In the genomic region with DNA sequence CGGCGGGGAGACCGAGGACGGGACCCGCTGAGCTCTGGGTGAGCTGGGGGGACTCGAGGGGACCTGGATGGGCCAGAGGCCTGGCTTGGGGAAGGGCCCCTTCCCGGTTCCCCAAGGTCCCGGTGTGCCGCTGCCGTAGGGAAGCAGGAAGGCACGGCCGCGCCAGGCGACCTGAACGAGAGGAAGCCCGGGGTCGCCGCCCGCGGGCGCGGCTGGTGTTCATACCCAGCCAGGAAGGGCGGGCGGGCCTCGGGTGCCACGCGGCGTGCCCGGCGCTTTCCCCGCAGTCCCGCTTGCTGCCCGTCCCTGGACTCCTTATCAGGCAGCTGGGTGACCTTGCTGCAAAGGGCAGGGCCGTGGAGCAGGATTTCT, we compare ENCODE assay signal across 8 cellular contexts. TPM values are rescaled to one million over a fixed set of nuclear protein-coding genes. Genes with fewer than 3 reads are reported as not detected.
DNase-seq lines count a peak whose midpoint lies in the region; ATAC-seq and TF ChIP-seq lines count a peak whose summit lies in the region.

No MANE protein-coding gene starts in this region.

- 1 to 20% (median 2%) methylated on average over 1 to 34 of the region's 34 CpGs for WGBS in adrenal gland, 4 donors
- 2% methylated on average over 34 of the region's 34 CpGs for WGBS in liver
- WGBS in thymus, result 5% methylated on average over 34 of the region's 34 CpGs

- no peak overlapping the region for H3K27ac Mint-ChIP-seq in osteocyte (ENCODE audit: unreplicated experiment)

- H3K9me3 ChIP-seq in HUES48 (ENCODE audit: control insufficient read depth, insufficient read depth, low read length) (no peaks in the 10 kb centered on the region), adrenal gland (replicated peaks in 1 of 3) (no peaks in the 10 kb centered on the region), liver (ENCODE audit: control insufficient read depth in 4 of 4, low read length in 3 of 4) (no peaks in the 10 kb centered on the region), thymus (ENCODE audit: control insufficient read depth) (no peaks in the 10 kb centered on the region)

- TF ChIP-seq RAD21 in liver (IDR thresholded peaks at IDR 0.05), result no peak

- TF ChIP-seq POLR2A in adrenal gland (IDR thresholded peaks at IDR 0.05), result no peak

- no peak for TF ChIP-seq CTCF in GM12864 (IDR thresholded peaks at IDR 0.05; ENCODE audit: low read depth, low read length, missing control alignments)
- TF ChIP-seq CTCF in adrenal gland (IDR thresholded peaks at IDR 0.05), result no peak
- no peak for TF ChIP-seq CTCF in liver (IDR thresholded peaks at IDR 0.05; ENCODE audit: low read depth, low read length, missing input control)
- TF ChIP-seq CTCF in osteocyte (IDR thresholded peaks at IDR 0.05), result no peak

- intact Hi-C loops in adrenal gland (cut with DNase I), result loop anchor here in 1 of 2 donors (5.0 kb wide), 1 partner anchor 34 kb away; no protein-coding TSS in a partner anchor

- DNase-seq in GM12864 (ENCODE audit: low read depth) (no peak), adrenal gland (peak in 6 of 7 donors; percentile 39 to 62 (median 56)), NCI-H2081 treated with DMSO at 0.1 percent for 48 hours (lab: John Stamatoyannopoulos, UW) (no peak), osteocyte (ENCODE audit: extremely low spot score, unreplicated experiment) (no peak)

- H3K36me3 Mint-ChIP-seq in osteocyte (ENCODE audit: unreplicated experiment), result peaks cover 3% of the 10 kb centered on the region

- H3K27ac ChIP-seq in HUES48 (ENCODE audit: low read depth, low read length), result no peak overlapping the region
- peak overlapping the region in 4 of 5 donors; percentile 34 to 78 (median 54) for H3K27ac ChIP-seq in adrenal gland
- no peak overlapping the region for H3K27ac ChIP-seq in liver (ENCODE audit: low read depth in 1 of 2, low read length in 2 of 2)
- peak overlapping the region; percentile 71 for H3K27ac ChIP-seq in thymus (ENCODE audit: low read depth)

- H3K36me3 ChIP-seq in HUES48 (ENCODE audit: control insufficient read depth, insufficient read depth, low read length) (no peaks in the 10 kb centered on the region), adrenal gland (replicated peaks in 1 of 2) (no peaks in the 10 kb centered on the region), liver (ENCODE audit: control insufficient read depth in 4 of 4, insufficient read depth in 3 of 4, low read depth in 1 of 4, low read length in 3 of 4) (no peaks in the 10 kb centered on the region), thymus (ENCODE audit: control insufficient read depth, insufficient read depth) (no peaks in the 10 kb centered on the region)

- H3K9ac ChIP-seq in HUES48 (ENCODE audit: low read depth, low read length) (no peak overlapping the region; the same call in 1 of the 2 replicates), liver (ENCODE audit: low read depth in 1 of 2, low read length in 2 of 2) (peak overlapping the region in 1 of 2 donors; percentile 45)

- H3K4me1 Mint-ChIP-seq in osteocyte (ENCODE audit: unreplicated experiment), result peaks cover 3% of the 10 kb centered on the region

- H3K9me3 Mint-ChIP-seq in osteocyte (ENCODE audit: unreplicated experiment), result no peaks in the 10 kb centered on the region

- H3K4me1 ChIP-seq in HUES48 (ENCODE audit: control insufficient read depth, insufficient read depth, low read length), result no peaks in the 10 kb centered on the region
- H3K4me1 ChIP-seq in adrenal gland (replicated peaks in 1 of 2), result peaks cover 7 to 13% of the 10 kb centered on the region in 2 donors
- H3K4me1 ChIP-seq in liver (ENCODE audit: control insufficient read depth in 4 of 4, insufficient read depth in 4 of 4, low read length in 3 of 4), result peaks cover 5 to 15% (median 10%) of the 10 kb centered on the region in 4 donors
- peaks cover 9% of the 10 kb centered on the region for H3K4me1 ChIP-seq in thymus (ENCODE audit: control insufficient read depth, insufficient read depth, low read length)

- no peak overlapping the region for H3K4me3 Mint-ChIP-seq in osteocyte (ENCODE audit: unreplicated experiment)

- no peaks in the 10 kb centered on the region for H3K27me3 Mint-ChIP-seq in osteocyte (ENCODE audit: unreplicated experiment)

- peak overlapping the region; percentile 32 for H3K4me3 ChIP-seq in GM12864 (ENCODE audit: low read depth, low read length)
- peak overlapping the region; percentile 60; the same call in 1 of the 2 replicates for H3K4me3 ChIP-seq in HUES48 (ENCODE audit: low read depth, low read length)
- H3K4me3 ChIP-seq in adrenal gland, result peak overlapping the region in 3 of 4 donors; percentile 26 to 60 (median 30)
- peak overlapping the region; percentile 35 to 67 (median 59) for H3K4me3 ChIP-seq in liver (ENCODE audit: low read depth in 1 of 3, low read length in 3 of 3)
- H3K4me3 ChIP-seq in thymus (ENCODE audit: low read length), result peak overlapping the region; percentile 63

- no peaks in the 10 kb centered on the region for H3K27me3 ChIP-seq in HUES48 (ENCODE audit: control insufficient read depth, insufficient read depth, low read length)
- no peaks in the 10 kb centered on the region for H3K27me3 ChIP-seq in adrenal gland
- H3K27me3 ChIP-seq in liver (ENCODE audit: control insufficient read depth in 4 of 4, insufficient read depth in 4 of 4, low read length in 3 of 4), result no peaks in the 10 kb centered on the region
- H3K27me3 ChIP-seq in thymus (ENCODE audit: control insufficient read depth, insufficient read depth), result peaks cover 5% of the 10 kb centered on the region

- ATAC-seq in HG02642 (IDR thresholded peaks at IDR 0.05; ENCODE audit: poor library complexity, unreplicated experiment), result no peak

TF ChIP-seq in liver, 16 proteins besides CTCF, POLR2A, EP300 and RAD21:
- TF ChIP-seq RXRA (IDR thresholded peaks at IDR 0.05), result no peak
- no peak for TF ChIP-seq SP1 (IDR thresholded peaks at IDR 0.05)
- TF ChIP-seq, protein P1, sequence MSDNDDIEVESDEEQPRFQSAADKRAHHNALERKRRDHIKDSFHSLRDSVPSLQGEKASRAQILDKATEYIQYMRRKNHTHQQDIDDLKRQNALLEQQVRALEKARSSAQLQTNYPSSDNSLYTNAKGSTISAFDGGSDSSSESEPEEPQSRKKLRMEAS (IDR thresholded peaks at IDR 0.05), result no peak
- TF ChIP-seq, protein P2, sequence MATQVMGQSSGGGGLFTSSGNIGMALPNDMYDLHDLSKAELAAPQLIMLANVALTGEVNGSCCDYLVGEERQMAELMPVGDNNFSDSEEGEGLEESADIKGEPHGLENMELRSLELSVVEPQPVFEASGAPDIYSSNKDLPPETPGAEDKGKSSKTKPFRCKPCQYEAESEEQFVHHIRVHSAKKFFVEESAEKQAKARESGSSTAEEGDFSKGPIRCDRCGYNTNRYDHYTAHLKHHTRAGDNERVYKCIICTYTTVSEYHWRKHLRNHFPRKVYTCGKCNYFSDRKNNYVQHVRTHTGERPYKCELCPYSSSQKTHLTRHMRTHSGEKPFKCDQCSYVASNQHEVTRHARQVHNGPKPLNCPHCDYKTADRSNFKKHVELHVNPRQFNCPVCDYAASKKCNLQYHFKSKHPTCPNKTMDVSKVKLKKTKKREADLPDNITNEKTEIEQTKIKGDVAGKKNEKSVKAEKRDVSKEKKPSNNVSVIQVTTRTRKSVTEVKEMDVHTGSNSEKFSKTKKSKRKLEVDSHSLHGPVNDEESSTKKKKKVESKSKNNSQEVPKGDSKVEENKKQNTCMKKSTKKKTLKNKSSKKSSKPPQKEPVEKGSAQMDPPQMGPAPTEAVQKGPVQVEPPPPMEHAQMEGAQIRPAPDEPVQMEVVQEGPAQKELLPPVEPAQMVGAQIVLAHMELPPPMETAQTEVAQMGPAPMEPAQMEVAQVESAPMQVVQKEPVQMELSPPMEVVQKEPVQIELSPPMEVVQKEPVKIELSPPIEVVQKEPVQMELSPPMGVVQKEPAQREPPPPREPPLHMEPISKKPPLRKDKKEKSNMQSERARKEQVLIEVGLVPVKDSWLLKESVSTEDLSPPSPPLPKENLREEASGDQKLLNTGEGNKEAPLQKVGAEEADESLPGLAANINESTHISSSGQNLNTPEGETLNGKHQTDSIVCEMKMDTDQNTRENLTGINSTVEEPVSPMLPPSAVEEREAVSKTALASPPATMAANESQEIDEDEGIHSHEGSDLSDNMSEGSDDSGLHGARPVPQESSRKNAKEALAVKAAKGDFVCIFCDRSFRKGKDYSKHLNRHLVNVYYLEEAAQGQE (IDR thresholded peaks at IDR 0.05), result no peak
- TF ChIP-seq EGR1 (IDR thresholded peaks at IDR 0.05; ENCODE audit: low read depth in 2 of 2), result no peak
- no peak for TF ChIP-seq YY1 (IDR thresholded peaks at IDR 0.05)
- TF ChIP-seq GABPA (IDR thresholded peaks at IDR 0.05 in 1 of 2, conservative IDR thresholded peaks at IDR 0.05 in 1 of 2), result no peak
- TF ChIP-seq FOXA1 (IDR thresholded peaks at IDR 0.05), result no peak
- TF ChIP-seq FOXA2 (IDR thresholded peaks at IDR 0.05), result no peak
- TF ChIP-seq HNF4A (conservative IDR thresholded peaks at IDR 0.05), result no peak
- TF ChIP-seq HNF4G (IDR thresholded peaks at IDR 0.05), result no peak
- no peak for TF ChIP-seq NR2F2 (IDR thresholded peaks at IDR 0.05)
- TF ChIP-seq TAF1 (conservative IDR thresholded peaks at IDR 0.05), result no peak
- TF ChIP-seq, protein P3, sequence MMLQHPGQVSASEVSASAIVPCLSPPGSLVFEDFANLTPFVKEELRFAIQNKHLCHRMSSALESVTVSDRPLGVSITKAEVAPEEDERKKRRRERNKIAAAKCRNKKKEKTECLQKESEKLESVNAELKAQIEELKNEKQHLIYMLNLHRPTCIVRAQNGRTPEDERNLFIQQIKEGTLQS (IDR thresholded peaks at IDR 0.05), result no peak
- TF ChIP-seq JUND (IDR thresholded peaks at IDR 0.05), result no peak
- TF ChIP-seq, protein P4, sequence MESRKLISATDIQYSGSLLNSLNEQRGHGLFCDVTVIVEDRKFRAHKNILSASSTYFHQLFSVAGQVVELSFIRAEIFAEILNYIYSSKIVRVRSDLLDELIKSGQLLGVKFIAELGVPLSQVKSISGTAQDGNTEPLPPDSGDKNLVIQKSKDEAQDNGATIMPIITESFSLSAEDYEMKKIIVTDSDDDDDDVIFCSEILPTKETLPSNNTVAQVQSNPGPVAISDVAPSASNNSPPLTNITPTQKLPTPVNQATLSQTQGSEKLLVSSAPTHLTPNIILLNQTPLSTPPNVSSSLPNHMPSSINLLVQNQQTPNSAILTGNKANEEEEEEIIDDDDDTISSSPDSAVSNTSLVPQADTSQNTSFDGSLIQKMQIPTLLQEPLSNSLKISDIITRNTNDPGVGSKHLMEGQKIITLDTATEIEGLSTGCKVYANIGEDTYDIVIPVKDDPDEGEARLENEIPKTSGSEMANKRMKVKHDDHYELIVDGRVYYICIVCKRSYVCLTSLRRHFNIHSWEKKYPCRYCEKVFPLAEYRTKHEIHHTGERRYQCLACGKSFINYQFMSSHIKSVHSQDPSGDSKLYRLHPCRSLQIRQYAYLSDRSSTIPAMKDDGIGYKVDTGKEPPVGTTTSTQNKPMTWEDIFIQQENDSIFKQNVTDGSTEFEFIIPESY (IDR thresholded peaks at IDR 0.05), result no peak

RNA-seq across cellular contexts. Expression of a gene that starts 38.0 kb away (rescaled TPM):
- 10 to 100 TPM in 7 of 8 donors, 1 to 10 TPM in 1; 9.4 to 16.2 (median 11.8) TPM for total RNA-seq in adrenal gland
- polyA plus RNA-seq in adrenal gland, result 10 to 100 TPM in 1 of 3 donors, 1 to 10 TPM in 2; 6.9 to 13.8 (median 9.0) TPM
- 1 to 10 TPM; 3.8 to 4.3 TPM for total RNA-seq in liver
- polyA plus RNA-seq in liver, result 1 to 10 TPM in 1 of 2 donors, under 1 TPM in 1; 0.22 to 5.7 TPM
- 6.7 TPM for polyA plus RNA-seq in thymus
- total RNA-seq in osteocyte, result 16.3 and 17.1 TPM in 2 replicates

Comparison
In these comparisons a context has a peak if more than half of its experiments do, and no peak if none do; other contexts are left out.
1. DNase-seq: peak in adrenal gland (6 of 7); none in GM12864 (single experiment), NCI-H2081 treated with DMSO at 0.1 percent for 48 hours (single experiment) and osteocyte (single experiment).
2. H3K27ac ChIP-seq: peak in adrenal gland (4 of 5) and thymus (single experiment); none in HUES48 (single experiment) and liver (0 of 2).
3. Peak in every context shown above with its lines, with median percentiles within 50 percentile points of each other: H3K4me3 ChIP-seq.